9 cellular contexts compared by ENCODE assay signal in the genomic region with DNA sequence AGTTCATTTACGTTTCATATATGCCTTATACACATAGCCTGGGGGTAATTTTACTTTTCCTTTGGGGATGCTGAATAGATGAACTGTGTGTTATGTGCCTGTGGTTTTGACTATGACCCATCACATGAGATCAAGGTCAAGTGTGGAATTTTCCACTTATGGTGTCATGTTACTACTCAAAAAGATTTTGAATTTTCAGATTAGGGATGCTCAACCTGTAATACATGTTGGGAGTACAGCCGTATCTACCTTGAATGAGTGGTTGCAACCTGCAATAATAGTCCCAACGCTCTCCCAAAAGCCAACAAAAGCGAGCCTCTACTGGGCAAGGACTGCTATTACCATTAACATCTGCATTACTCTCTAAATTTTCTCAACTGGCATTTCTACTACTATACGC.
DNase-seq lines count a peak whose midpoint lies in the region; ATAC-seq, FAIRE-seq and TF ChIP-seq lines count a peak whose summit lies in the region.
"Had no signal": no experiment of that assay in that cellular context is flagged by ENCODE, and none has a peak within 500 bp of the region (broad histone marks: within the 10 kb centered on the region; RNA-seq: fewer than 3 reads in every experiment).

No MANE protein-coding gene starts in this region.

- 55% methylated on average over 5 of the region's 5 CpGs for WGBS in GM12878 (ENCODE audit: insufficient coverage, insufficient replicate concordance, low lambda C conversion rate, missing lambda C conversion rate)

- no peak for TF ChIP-seq EP300 in GM12878 (IDR thresholded peaks at IDR 0.05; ENCODE audit: borderline replicate concordance in 1 of 2, control insufficient read depth in 1 of 2, low read depth in 2 of 2, low read length in 2 of 2)

- peaks cover 10% of the 10 kb centered on the region for H3K79me2 ChIP-seq in GM12878 (ENCODE audit: control insufficient read depth, insufficient read depth, low read length)

- H3K36me3 Mint-ChIP-seq in CD8-positive, alpha-beta T cell = peaks cover 83% of the 10 kb centered on the region
- peaks cover 9 to 90% (median 14%) of the 10 kb centered on the region in 3 donors for H3K36me3 Mint-ChIP-seq in naive thymus-derived CD8-positive, alpha-beta T cell

- FAIRE-seq in GM12878 (lab: Jason Lieb, UNC) = peak; percentile 54

- peaks cover 35% of the 10 kb centered on the region for H3K4me1 Mint-ChIP-seq in CD8-positive, alpha-beta T cell (ENCODE audit: low read depth)
- peaks cover 18 to 54% (median 40%) of the 10 kb centered on the region in 4 donors for H3K4me1 Mint-ChIP-seq in naive thymus-derived CD8-positive, alpha-beta T cell

- SMC1A ChIA-PET in GM12878 (lab: Charles Lee; ENCODE audit: uncharacterized antibody, unreplicated experiment) = interaction anchor here (1.3 to 1.5 kb wide), 2 partner anchors 13 to 88 kb away, joined by 4 read pairs; no protein-coding TSS in a partner anchor

- no peaks in the 10 kb centered on the region for H3K27me3 Mint-ChIP-seq in CD8-positive, alpha-beta T cell (ENCODE audit: low read depth)
- no peaks in the 10 kb centered on the region for H3K27me3 Mint-ChIP-seq in naive thymus-derived CD8-positive, alpha-beta T cell

- H3K27ac Mint-ChIP-seq in CD8-positive, alpha-beta T cell = peak overlapping the region; percentile 18
- peak overlapping the region in 8 of 10 donors; percentile 20 to 83 (median 45) for H3K27ac Mint-ChIP-seq in naive thymus-derived CD8-positive, alpha-beta T cell

- H3K4me2 ChIP-seq in GM12878 (ENCODE audit: control insufficient read depth, insufficient read depth) = no peak overlapping the region

- no peaks in the 10 kb centered on the region for H3K9me3 Mint-ChIP-seq in CD8-positive, alpha-beta T cell
- H3K9me3 Mint-ChIP-seq in naive thymus-derived CD8-positive, alpha-beta T cell = no peaks in the 10 kb centered on the region

- H3K27ac ChIP-seq in CD8-positive, alpha-beta T cell (ENCODE audit: low read depth, low read length) = no peak overlapping the region
- H3K27ac ChIP-seq in GM12878 (ENCODE audit: control insufficient read depth, insufficient read depth) = no peak overlapping the region
- no peak overlapping the region for H3K27ac ChIP-seq in uterus

- TF ChIP-seq CTCF in CD8-positive, alpha-beta T cell (IDR thresholded peaks at IDR 0.05) = no peak
- TF ChIP-seq CTCF in GM12878 (IDR thresholded peaks at IDR 0.05 in 2 of 3, conservative IDR thresholded peaks at IDR 0.05 in 1 of 3; ENCODE audit: control insufficient read depth in 2 of 3, extremely low read depth in 1 of 3, insufficient read depth in 1 of 3, low read depth in 3 of 3, low read length in 3 of 3) = peak in 1 of 3 experiments; percentile 24; a peak in 1 of 6 replicates
- TF ChIP-seq CTCF in uterus (IDR thresholded peaks at IDR 0.05) = no peak

- CTCF ChIA-PET in CD8-positive, alpha-beta T cell (lab: Charles Lee) = no interaction called here
- CTCF ChIA-PET in GM12878 (lab: Yijun Ruan, JAX) = interaction anchor here (0.9 to 1.2 kb wide), 3 partner anchors 11 to 417 kb away, joined by 3 to 5 read pairs (median 3); no protein-coding TSS in a partner anchor

- no peak for TF ChIP-seq POLR2A in GM12878 (IDR thresholded peaks at IDR 0.05; ENCODE audit: low read depth, low read length)
- no peak for TF ChIP-seq POLR2A in uterus (IDR thresholded peaks at IDR 0.05)

- no peaks in the 10 kb centered on the region for H4K20me1 ChIP-seq in GM12878 (ENCODE audit: control insufficient read depth, insufficient read depth)

- POLR2A ChIA-PET in CD8-positive, alpha-beta T cell (lab: Charles Lee) = no interaction called here
- POLR2A ChIA-PET in GM12878 (lab: Charles Lee) = no interaction called here
- POLR2A ChIA-PET in naive thymus-derived CD8-positive, alpha-beta T cell (lab: Charles Lee) = no interaction called here

- H3K27me3 ChIP-seq in CD8-positive, alpha-beta T cell (ENCODE audit: insufficient read depth, low read length) = no peaks in the 10 kb centered on the region
- H3K27me3 ChIP-seq in GM12878 (replicated peaks in 1 of 2; ENCODE audit: control insufficient read depth in 2 of 2, insufficient read depth in 2 of 2, low read length in 1 of 2) = no peaks in the 10 kb centered on the region
- H3K27me3 ChIP-seq in uterus = no peaks in the 10 kb centered on the region

- no peak overlapping the region for H2AFZ ChIP-seq in GM12878 (ENCODE audit: control insufficient read depth, low read depth, low read length)

- H3K4me3 ChIP-seq in CD8-positive, alpha-beta T cell (ENCODE audit: low read depth, low read length) = no peak overlapping the region
- H3K4me3 ChIP-seq in GM12878 = no peak overlapping the region
- no peak overlapping the region for H3K4me3 ChIP-seq in uterus

- H3K9me3 ChIP-seq in CD8-positive, alpha-beta T cell (ENCODE audit: low read length) = no peaks in the 10 kb centered on the region
- no peaks in the 10 kb centered on the region for H3K9me3 ChIP-seq in GM12878 (replicated peaks; ENCODE audit: control insufficient read depth, insufficient read depth, low read length)
- H3K9me3 ChIP-seq in uterus = no peaks in the 10 kb centered on the region

- H3K9ac ChIP-seq in GM12878 (ENCODE audit: control insufficient read depth, insufficient read depth, low read length) = no peak overlapping the region

- BruUV-seq in GM12878 (replicated peaks; lab: Mats Ljungman, UMichigan) = no TSS peak

- H3K36me3 ChIP-seq in CD8-positive, alpha-beta T cell (ENCODE audit: insufficient read depth, low read length) = peaks cover 29% of the 10 kb centered on the region
- peaks cover 4 to 30% of the 10 kb centered on the region in 2 experiments for H3K36me3 ChIP-seq in GM12878 (ENCODE audit: control insufficient read depth in 2 of 2, insufficient read depth in 2 of 2, low read length in 1 of 2)
- H3K36me3 ChIP-seq in uterus = no peaks in the 10 kb centered on the region

- H3K4me1 ChIP-seq in CD8-positive, alpha-beta T cell (ENCODE audit: insufficient read depth, low read length) = peaks cover 6% of the 10 kb centered on the region
- H3K4me1 ChIP-seq in GM12878 (ENCODE audit: control insufficient read depth, insufficient read depth, low read length) (no peaks in the 10 kb centered on the region), uterus (no peaks in the 10 kb centered on the region)

- in situ Hi-C loops in GM12878 (cut with MboI) = no loop called here

- no peak for TF ChIP-seq RAD21 in GM12878 (IDR thresholded peaks at IDR 0.05; ENCODE audit: insufficient read depth, low read depth, low read length)

- RAD21 ChIA-PET in GM12878 (lab: Charles Lee; ENCODE audit: unreplicated experiment) = interaction anchor here (1.0 kb wide), 1 partner anchor 17 kb away, joined by 3 read pairs; no protein-coding TSS in a partner anchor

- intact Hi-C loops in CD8-positive, alpha-beta T cell (cut with DNase I, micrococcal nuclease) = no loop called here
- intact Hi-C loops in GM12878 (cut with micrococcal nuclease; ENCODE audit: unreplicated experiment) (no loop called here), uterus (cut with DNase I; ENCODE audit: low total_unique reads) (no loop called here)

- no peak for ATAC-seq in CD8-positive, alpha-beta T cell
- ATAC-seq in GM12878 = peak; percentile 47
- ATAC-seq in naive thymus-derived CD8-positive, alpha-beta T cell = no peak
- ATAC-seq in GM18907 (IDR thresholded peaks at IDR 0.05; ENCODE audit: unreplicated experiment) = no peak

- no peak overlapping the region for H3K4me3 Mint-ChIP-seq in CD8-positive, alpha-beta T cell
- no peak overlapping the region for H3K4me3 Mint-ChIP-seq in naive thymus-derived CD8-positive, alpha-beta T cell

- no peak for DNase-seq in CD8-positive, alpha-beta T cell
- DNase-seq in HS-27A (ENCODE audit: low read depth) (peak; percentile 29), GM12878 (ENCODE audit: low read depth, low spot score) (no peak), NCI-H146 treated with DMSO at 0.1 percent for 48 hours (lab: John Stamatoyannopoulos, UW; ENCODE audit: unreplicated experiment) (no peak), C1 segment of cervical spinal cord (lab: John Stamatoyannopoulos, UW) (no peak), uterus (no peak)
- no peak for DNase-seq in naive thymus-derived CD8-positive, alpha-beta T cell
- DNase-seq: NCI-H2029 treated with DMSO at 0.1 percent for 48 hours had no signal

TF ChIP-seq in GM12878, 131 proteins besides CTCF, POLR2A, EP300 and RAD21 (continues in another document):
- no peak for TF ChIP-seq CHD4 (IDR thresholded peaks at IDR 0.05)
- TF ChIP-seq FOS (IDR thresholded peaks at IDR 0.05; ENCODE audit: borderline replicate concordance, extremely low read depth, insufficient read length) = no peak
- TF ChIP-seq SUPT20H (IDR thresholded peaks at IDR 0.05; ENCODE audit: borderline replicate concordance, control insufficient read depth, low read depth, low read length) = no peak
- TF ChIP-seq, protein P1, sequence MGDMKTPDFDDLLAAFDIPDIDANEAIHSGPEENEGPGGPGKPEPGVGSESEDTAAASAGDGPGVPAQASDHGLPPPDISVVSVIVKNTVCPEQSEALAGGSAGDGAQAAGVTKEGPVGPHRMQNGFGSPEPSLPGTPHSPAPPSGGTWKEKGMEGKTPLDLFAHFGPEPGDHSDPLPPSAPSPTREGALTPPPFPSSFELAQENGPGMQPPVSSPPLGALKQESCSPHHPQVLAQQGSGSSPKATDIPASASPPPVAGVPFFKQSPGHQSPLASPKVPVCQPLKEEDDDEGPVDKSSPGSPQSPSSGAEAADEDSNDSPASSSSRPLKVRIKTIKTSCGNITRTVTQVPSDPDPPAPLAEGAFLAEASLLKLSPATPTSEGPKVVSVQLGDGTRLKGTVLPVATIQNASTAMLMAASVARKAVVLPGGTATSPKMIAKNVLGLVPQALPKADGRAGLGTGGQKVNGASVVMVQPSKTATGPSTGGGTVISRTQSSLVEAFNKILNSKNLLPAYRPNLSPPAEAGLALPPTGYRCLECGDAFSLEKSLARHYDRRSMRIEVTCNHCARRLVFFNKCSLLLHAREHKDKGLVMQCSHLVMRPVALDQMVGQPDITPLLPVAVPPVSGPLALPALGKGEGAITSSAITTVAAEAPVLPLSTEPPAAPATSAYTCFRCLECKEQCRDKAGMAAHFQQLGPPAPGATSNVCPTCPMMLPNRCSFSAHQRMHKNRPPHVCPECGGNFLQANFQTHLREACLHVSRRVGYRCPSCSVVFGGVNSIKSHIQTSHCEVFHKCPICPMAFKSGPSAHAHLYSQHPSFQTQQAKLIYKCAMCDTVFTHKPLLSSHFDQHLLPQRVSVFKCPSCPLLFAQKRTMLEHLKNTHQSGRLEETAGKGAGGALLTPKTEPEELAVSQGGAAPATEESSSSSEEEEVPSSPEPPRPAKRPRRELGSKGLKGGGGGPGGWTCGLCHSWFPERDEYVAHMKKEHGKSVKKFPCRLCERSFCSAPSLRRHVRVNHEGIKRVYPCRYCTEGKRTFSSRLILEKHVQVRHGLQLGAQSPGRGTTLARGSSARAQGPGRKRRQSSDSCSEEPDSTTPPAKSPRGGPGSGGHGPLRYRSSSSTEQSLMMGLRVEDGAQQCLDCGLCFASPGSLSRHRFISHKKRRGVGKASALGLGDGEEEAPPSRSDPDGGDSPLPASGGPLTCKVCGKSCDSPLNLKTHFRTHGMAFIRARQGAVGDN (IDR thresholded peaks at IDR 0.05) = no peak
- TF ChIP-seq RBBP5 (conservative IDR thresholded peaks at IDR 0.05) = no peak
- no peak for TF ChIP-seq EZH2 (IDR thresholded peaks at IDR 0.05; ENCODE audit: borderline replicate concordance, control insufficient read depth, low read depth, low read length)
